Comparison of ENCODE assay signal across 9 cellular contexts in genomic region chr1:155070721-155071556, GRCh38. TPM values are rescaled to one million over a fixed set of nuclear protein-coding genes. Genes with fewer than 3 reads are reported as not detected.
DNase-seq lines count a peak whose midpoint lies in the region; ATAC-seq and TF ChIP-seq lines count a peak whose summit lies in the region.
"Had no signal": no experiment of that assay in that cellular context is flagged by ENCODE, and none has a peak within 500 bp of the region (broad histone marks: within the 10 kb centered on the region; RNA-seq: fewer than 3 reads in every experiment).

No MANE protein-coding gene starts in this region.

- H3K36me3 Mint-ChIP-seq in activated naive CD8-positive, alpha-beta T cell treated with anti-CD3 and anti-CD28 coated beads, Interleukin-2, amount 10 ng/mL, durations not matched to agents 7 days and 5 days, result peaks cover 5% of the 10 kb centered on the region

- H3K27ac Mint-ChIP-seq in activated naive CD8-positive, alpha-beta T cell treated with anti-CD3 and anti-CD28 coated beads, Interleukin-2, amount 10 ng/mL, durations not matched to agents 7 days and 5 days, result no peak overlapping the region

- peaks cover 5% of the 10 kb centered on the region for H3K27me3 Mint-ChIP-seq in activated naive CD8-positive, alpha-beta T cell treated with anti-CD3 and anti-CD28 coated beads, Interleukin-2, amount 10 ng/mL, durations not matched to agents 7 days and 5 days

- H3K27me3 ChIP-seq in left ventricle myocardium inferior (ENCODE audit: low read depth) (no peaks in the 10 kb centered on the region), prostate gland (replicated peaks; ENCODE audit: insufficient read depth) (no peaks in the 10 kb centered on the region)

- H3K4me3 ChIP-seq in left ventricle myocardium inferior (peak overlapping the region; percentile 66), prostate gland (peak overlapping the region; percentile 27 to 37)

- peaks cover 17% of the 10 kb centered on the region for H3K4me1 ChIP-seq in left ventricle myocardium inferior
- H3K4me1 ChIP-seq in prostate gland (replicated peaks), result peaks cover 10% of the 10 kb centered on the region

- peak; percentile 44 for ATAC-seq in HG03469 (IDR thresholded peaks at IDR 0.05; ENCODE audit: unreplicated experiment)
- peak; percentile 86 for ATAC-seq in activated naive CD8-positive, alpha-beta T cell treated with anti-CD3 and anti-CD28 coated beads, Interleukin-2, amount 10 ng/mL, durations not matched to agents 7 days and 5 days (ENCODE audit: low read depth)

- TF ChIP-seq CTCF in left ventricle myocardium inferior (IDR thresholded peaks at IDR 0.05; ENCODE audit: borderline replicate concordance) (peak; percentile 62), prostate gland (IDR thresholded peaks at IDR 0.05) (peak in 2 of 4 experiments; percentile 46 to 56)

- POLR2A ChIA-PET in activated naive CD8-positive, alpha-beta T cell treated with anti-CD3 and anti-CD28 coated beads, Interleukin-2, amount 10 ng/mL, durations not matched to agents 7 days and 5 days (lab: Charles Lee), result interaction anchor here (0.6 to 1.7 kb wide), 2 partner anchors 10 to 75 kb away, joined by 3 to 5 read pairs; no protein-coding TSS in a partner anchor

- whole genome bisulfite sequencing in prostate gland, result 4% methylated on average over 48 of the region's 60 CpGs

- peaks cover 27% of the 10 kb centered on the region for H3K4me1 Mint-ChIP-seq in activated naive CD8-positive, alpha-beta T cell treated with anti-CD3 and anti-CD28 coated beads, Interleukin-2, amount 10 ng/mL, durations not matched to agents 7 days and 5 days

- H3K9me3 Mint-ChIP-seq in activated naive CD8-positive, alpha-beta T cell treated with anti-CD3 and anti-CD28 coated beads, Interleukin-2, amount 10 ng/mL, durations not matched to agents 7 days and 5 days, result no peaks in the 10 kb centered on the region

- DNase-seq in NCI-H1694 treated with DMSO at 0.1 percent for 48 hours (lab: John Stamatoyannopoulos, UW) (peak; percentile 40), NCI-H1694 (lab: John Stamatoyannopoulos, UW) (no peak), SHP77 treated with DMSO at 0.1 percent for 48 hours (lab: John Stamatoyannopoulos, UW) (peak; percentile 67), left ventricle myocardium inferior (peak; percentile 78), prostate gland (ENCODE audit: low spot score) (peak; percentile 52), H4 (ENCODE audit: low spot score) (no peak)
- peak; percentile 80 for DNase-seq in activated naive CD8-positive, alpha-beta T cell treated with anti-CD3 and anti-CD28 coated beads, Interleukin-2, amount 10 ng/mL, durations not matched to agents 7 days and 5 days
- DNase-seq: DND-41 had no signal

- H3K27ac ChIP-seq in left ventricle myocardium inferior (replicated peaks), result peak overlapping the region; percentile 60
- H3K27ac ChIP-seq in prostate gland, result peak overlapping the region; percentile 54 to 60

- intact Hi-C loops in left ventricle myocardium inferior (cut with micrococcal nuclease) (no loop called here), prostate gland (cut with DNase I) (no loop called here)

- no peaks in the 10 kb centered on the region for H3K9me3 ChIP-seq in left ventricle myocardium inferior (replicated peaks)
- H3K9me3 ChIP-seq in prostate gland, result no peaks in the 10 kb centered on the region

- H3K36me3 ChIP-seq in left ventricle myocardium inferior, result no peaks in the 10 kb centered on the region
- H3K36me3 ChIP-seq in prostate gland, result no peaks in the 10 kb centered on the region

- peak overlapping the region; percentile 42 for H3K4me3 Mint-ChIP-seq in activated naive CD8-positive, alpha-beta T cell treated with anti-CD3 and anti-CD28 coated beads, Interleukin-2, amount 10 ng/mL, durations not matched to agents 7 days and 5 days

- TF ChIP-seq POLR2A in prostate gland (IDR thresholded peaks at IDR 0.05), result no peak

RNA-seq across cellular contexts. Expression of gene EFNA4, which starts 7.4 kb away (rescaled TPM):
- 1 to 10 TPM; 7.9 to 8.1 TPM for total RNA-seq in activated naive CD8-positive, alpha-beta T cell treated with anti-CD3 and anti-CD28 coated beads, Interleukin-2, amount 10 ng/mL, durations not matched to agents 7 days and 5 days
- total RNA-seq in left ventricle myocardium inferior (1.7 TPM), prostate gland (10 to 100 TPM; 10.3 to 23.4 TPM)
- 24.4 and 26.9 TPM in 2 replicates for total RNA-seq in H4 (2014; rRNA removed; shearing (Covaris generic))

RNA-seq across cellular contexts. Expression of gene EFNA3, which starts 7.7 kb away (rescaled TPM):
- total RNA-seq in activated naive CD8-positive, alpha-beta T cell treated with anti-CD3 and anti-CD28 coated beads, Interleukin-2, amount 10 ng/mL, durations not matched to agents 7 days and 5 days, result 1 to 10 TPM; 3.6 to 4.2 TPM
- total RNA-seq in left ventricle myocardium inferior, result 0.71 TPM
- 1 to 10 TPM; 5.9 to 8.4 TPM for total RNA-seq in prostate gland
- total RNA-seq in H4 (2014; rRNA removed; shearing (Covaris generic)), result 7.5 and 9.5 TPM in 2 replicates

RNA-seq across cellular contexts. Expression of gene ADAM15, which starts 19.8 kb away (rescaled TPM):
- total RNA-seq in activated naive CD8-positive, alpha-beta T cell treated with anti-CD3 and anti-CD28 coated beads, Interleukin-2, amount 10 ng/mL, durations not matched to agents 7 days and 5 days, result 10 to 100 TPM; 37.0 to 37.3 TPM
- 82.1 TPM for total RNA-seq in left ventricle myocardium inferior
- total RNA-seq in prostate gland, result 100 to 1,000 TPM in 1 of 2 donors, 10 to 100 TPM in 1; 72.5 to 138 TPM
- total RNA-seq in H4 (2014; rRNA removed; shearing (Covaris generic)), result 51.8 and 64.3 TPM in 2 replicates

RNA-seq across cellular contexts. Expression of gene DCST1, which starts 37.3 kb away (rescaled TPM):
- total RNA-seq in activated naive CD8-positive, alpha-beta T cell treated with anti-CD3 and anti-CD28 coated beads, Interleukin-2, amount 10 ng/mL, durations not matched to agents 7 days and 5 days, result not detected
- total RNA-seq in left ventricle myocardium inferior, result not detected
- under 1 TPM in 1 of 2 donors, not detected in 1; 0.51 TPM for total RNA-seq in prostate gland
- total RNA-seq in H4 (2014; rRNA removed; shearing (Covaris generic)), result not detected in 2 replicates

RNA-seq across cellular contexts. Expression of gene DCST2, which starts 37.4 kb away (rescaled TPM):
- total RNA-seq in activated naive CD8-positive, alpha-beta T cell treated with anti-CD3 and anti-CD28 coated beads, Interleukin-2, amount 10 ng/mL, durations not matched to agents 7 days and 5 days, result 1 to 10 TPM in 1 of 2 experiments, under 1 TPM in 1; 0.91 to 1.4 TPM
- total RNA-seq in left ventricle myocardium inferior (not detected), prostate gland (1 to 10 TPM; 2.3 to 5.3 TPM)
- total RNA-seq in H4 (2014; rRNA removed; shearing (Covaris generic)), result not detected in 2 replicates

Comparison
In these comparisons a context has a peak if more than half of its experiments do, and no peak if none do; other contexts are left out.
1. DNase-seq: peak in NCI-H1694 treated with DMSO at 0.1 percent for 48 hours (single experiment), SHP77 treated with DMSO at 0.1 percent for 48 hours (single experiment), activated naive CD8-positive, alpha-beta T cell treated with anti-CD3 and anti-CD28 coated beads, Interleukin-2, amount 10 ng/mL, durations not matched to agents 7 days and 5 days (single experiment), left ventricle myocardium inferior (single experiment) and prostate gland (single experiment); none in NCI-H1694 (single experiment) and H4 (single experiment).